In the genomic region with DNA sequence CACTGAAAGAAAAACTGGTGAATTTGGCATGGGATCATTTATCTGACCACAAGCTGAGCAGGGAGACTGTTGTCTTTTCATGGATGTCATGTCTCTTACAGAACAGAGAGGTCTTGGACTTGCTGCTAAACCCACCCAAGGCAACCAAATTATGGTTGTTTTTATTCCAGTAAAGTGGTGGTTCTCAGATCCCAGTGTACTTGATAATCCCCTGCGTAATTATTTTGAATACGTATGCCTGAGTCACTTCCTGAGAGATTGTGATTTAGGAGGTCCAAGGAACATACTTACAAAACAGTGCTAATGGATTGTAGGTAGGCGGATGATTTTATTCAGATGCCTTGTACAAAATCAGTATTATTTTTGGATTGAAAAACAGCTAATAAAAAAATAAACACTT, we compare ENCODE assay signal across 30 cellular contexts.
DNase-seq lines count a peak whose midpoint lies in the region; ATAC-seq and TF ChIP-seq lines count a peak whose summit lies in the region.
"Had no signal": no experiment of that assay in that cellular context is flagged by ENCODE, and none has a peak within 500 bp of the region (broad histone marks: within the 10 kb centered on the region; RNA-seq: fewer than 3 reads in every experiment).

No MANE protein-coding gene starts in this region.

- DNase-seq in left ventricle myocardium inferior (no peak), right atrium auricular region (ENCODE audit: low spot score) (no peak), M059J (ENCODE audit: low read depth) (peak; percentile 71), dermis blood vessel endothelial cell (peak; percentile 29), retinal pigment epithelial cell (ENCODE audit: low read depth) (peak; percentile 32), NK-92 (lab: John Stamatoyannopoulos, UW; ENCODE audit: unreplicated experiment) (no peak)
- DNase-seq in activated CD4-positive, alpha-beta T cell treated with anti-CD3 and anti-CD28 coated beads, Interleukin-2, amount 10 ng/mL, durations not matched to agents 24 days and 14 days = no peak
- DNase-seq: activated CD4-positive, alpha-beta memory T cell treated with anti-CD3 and anti-CD28 coated beads, Interleukin-2, amount 10 ng/mL, durations not matched to agents 7 days and 5 days; activated CD4-positive, CD25-positive, alpha-beta regulatory T cell treated with anti-CD3 and anti-CD28 coated beads, Interleukin-2, amount 50 U/mL, for 72 hours; activated CD8-positive, alpha-beta memory T cell treated with anti-CD3 and anti-CD28 coated beads, Interleukin-2, amount 50 U/mL, for 4 hours; activated naive CD4-positive, alpha-beta T cell treated with anti-CD3 and anti-CD28 coated beads for 36 hours; COR-L47; effector memory CD4-positive, alpha-beta T cell; heart right ventricle; HFFc6; KBM-7; kidney glomerular epithelial cell; MM.1S; NCI-H2081; NCI-H2227 treated with DMSO at 0.1 percent for 48 hours; NCI-H69; nephron progenitor cell; SHP77; transverse colon had no signal

- H3K36me3 Mint-ChIP-seq in activated CD4-positive, alpha-beta T cell treated with anti-CD3 and anti-CD28 coated beads, Interleukin-2, amount 10 ng/mL, durations not matched to agents 24 days and 14 days (ENCODE audit: low read depth) = no peaks in the 10 kb centered on the region
- H3K36me3 Mint-ChIP-seq: stimulated activated memory B cell treated with anti-CD40 and anti-IgM and Interleukin-4, amounts not matched to agents 10 μg/mL and 1 μg/mL and 100 μg/mL, for 72 hours had no signal

- H3K27me3 ChIP-seq in left ventricle myocardium inferior (ENCODE audit: low read depth) (no peaks in the 10 kb centered on the region), right atrium auricular region (no peaks in the 10 kb centered on the region)
- H3K27me3 ChIP-seq: breast epithelium, foreskin keratinocyte, heart right ventricle, transverse colon had no signal

- H3K4me1 ChIP-seq in left ventricle myocardium inferior (no peaks in the 10 kb centered on the region), right atrium auricular region (no peaks in the 10 kb centered on the region)
- H3K4me1 ChIP-seq: breast epithelium, foreskin keratinocyte, heart right ventricle, transverse colon had no signal

- TF ChIP-seq CTCF in left ventricle myocardium inferior (IDR thresholded peaks at IDR 0.05; ENCODE audit: borderline replicate concordance) (no peak), right atrium auricular region (IDR thresholded peaks at IDR 0.05) (no peak), retinal pigment epithelial cell (conservative IDR thresholded peaks at IDR 0.05; ENCODE audit: low read depth, low read length) (no peak)

- intact Hi-C loops in left ventricle myocardium inferior (cut with micrococcal nuclease) = no loop called here
- intact Hi-C loops in activated CD4-positive, alpha-beta T cell treated with anti-CD3 and anti-CD28 coated beads, Interleukin-2, amount 10 ng/mL, durations not matched to agents 24 days and 14 days (cut with micrococcal nuclease) = no loop called here

- no peak for ATAC-seq in GM19324 (IDR thresholded peaks at IDR 0.05; ENCODE audit: low FRiP score, unreplicated experiment)
- ATAC-seq: foreskin keratinocyte; stimulated activated memory B cell treated with anti-CD40 and anti-IgM and Interleukin-4, amounts not matched to agents 10 μg/mL and 1 μg/mL and 100 μg/mL, for 72 hours had no signal

- no peaks in the 10 kb centered on the region for H3K9me3 Mint-ChIP-seq in activated CD4-positive, alpha-beta T cell treated with anti-CD3 and anti-CD28 coated beads, Interleukin-2, amount 10 ng/mL, durations not matched to agents 24 days and 14 days
- H3K9me3 Mint-ChIP-seq: activated CD4-positive, alpha-beta memory T cell treated with anti-CD3 and anti-CD28 coated beads, Interleukin-2, amount 10 ng/mL, durations not matched to agents 7 days and 5 days; HFFc6; stimulated activated memory B cell treated with anti-CD40 and anti-IgM and Interleukin-4, amounts not matched to agents 10 μg/mL and 1 μg/mL and 100 μg/mL, for 72 hours had no signal

- H3K27me3 Mint-ChIP-seq in activated CD4-positive, alpha-beta T cell treated with anti-CD3 and anti-CD28 coated beads, Interleukin-2, amount 10 ng/mL, durations not matched to agents 24 days and 14 days = no peaks in the 10 kb centered on the region
- H3K27me3 Mint-ChIP-seq: activated CD4-positive, alpha-beta memory T cell treated with anti-CD3 and anti-CD28 coated beads, Interleukin-2, amount 10 ng/mL, durations not matched to agents 7 days and 5 days; stimulated activated memory B cell treated with anti-CD40 and anti-IgM and Interleukin-4, amounts not matched to agents 10 μg/mL and 1 μg/mL and 100 μg/mL, for 72 hours had no signal

- H3K4me3 Mint-ChIP-seq in activated CD4-positive, alpha-beta T cell treated with anti-CD3 and anti-CD28 coated beads, Interleukin-2, amount 10 ng/mL, durations not matched to agents 24 days and 14 days = no peak overlapping the region
- H3K4me3 Mint-ChIP-seq: activated CD4-positive, alpha-beta memory T cell treated with anti-CD3 and anti-CD28 coated beads, Interleukin-2, amount 10 ng/mL, durations not matched to agents 7 days and 5 days; activated naive CD4-positive, alpha-beta T cell treated with anti-CD3 and anti-CD28 coated beads for 36 hours; activated T-helper 1 cell treated with anti-CD3 and anti-CD28 coated beads, Interleukin-12 subunit alpha, Interleukin-12 subunit beta, Interleukin-2, Interleukin-4 antibody, amounts not matched to agents 30 ng/mL and 10 ng/mL and 1 ng/mL, durations not matched to agents 14 hours and 24 hours and 36 hours; HFFc6; nephron progenitor cell; stimulated activated memory B cell treated with anti-CD40 and anti-IgM and Interleukin-4, amounts not matched to agents 10 μg/mL and 1 μg/mL and 100 μg/mL, for 72 hours had no signal

- H3K36me3 ChIP-seq in left ventricle myocardium inferior (no peaks in the 10 kb centered on the region), right atrium auricular region (no peaks in the 10 kb centered on the region)
- H3K36me3 ChIP-seq: breast epithelium, heart right ventricle, transverse colon had no signal

- H3K9me3 ChIP-seq in left ventricle myocardium inferior (replicated peaks) (no peaks in the 10 kb centered on the region), right atrium auricular region (no peaks in the 10 kb centered on the region)
- H3K9me3 ChIP-seq: breast epithelium, heart right ventricle, transverse colon had no signal

- no peak overlapping the region for H3K27ac Mint-ChIP-seq in activated CD4-positive, alpha-beta T cell treated with anti-CD3 and anti-CD28 coated beads, Interleukin-2, amount 10 ng/mL, durations not matched to agents 24 days and 14 days
- H3K27ac Mint-ChIP-seq: activated CD4-positive, alpha-beta memory T cell treated with anti-CD3 and anti-CD28 coated beads, Interleukin-2, amount 10 ng/mL, durations not matched to agents 7 days and 5 days; activated naive CD4-positive, alpha-beta T cell treated with anti-CD3 and anti-CD28 coated beads for 36 hours; activated T-helper 1 cell treated with anti-CD3 and anti-CD28 coated beads, Interleukin-12 subunit alpha, Interleukin-12 subunit beta, Interleukin-2, Interleukin-4 antibody, amounts not matched to agents 30 ng/mL and 10 ng/mL and 1 ng/mL, durations not matched to agents 14 hours and 24 hours and 36 hours; HFFc6; nephron progenitor cell; stimulated activated memory B cell treated with anti-CD40 and anti-IgM and Interleukin-4, amounts not matched to agents 10 μg/mL and 1 μg/mL and 100 μg/mL, for 72 hours had no signal

- no peak overlapping the region for H3K4me3 ChIP-seq in left ventricle myocardium inferior
- H3K4me3 ChIP-seq in right atrium auricular region = no peak overlapping the region
- H3K4me3 ChIP-seq in retinal pigment epithelial cell (ENCODE audit: low read length) = no peak overlapping the region
- H3K4me3 ChIP-seq: breast epithelium, heart right ventricle, skin epidermis, transverse colon had no signal

- H3K27ac ChIP-seq in left ventricle myocardium inferior (replicated peaks) = peak overlapping the region; percentile 33
- no peak overlapping the region for H3K27ac ChIP-seq in right atrium auricular region
- H3K27ac ChIP-seq: breast epithelium, foreskin keratinocyte, heart right ventricle, skin epidermis, transverse colon had no signal

- H3K4me1 Mint-ChIP-seq in activated CD4-positive, alpha-beta T cell treated with anti-CD3 and anti-CD28 coated beads, Interleukin-2, amount 10 ng/mL, durations not matched to agents 24 days and 14 days = no peaks in the 10 kb centered on the region
- H3K4me1 Mint-ChIP-seq: activated CD4-positive, alpha-beta memory T cell treated with anti-CD3 and anti-CD28 coated beads, Interleukin-2, amount 10 ng/mL, durations not matched to agents 7 days and 5 days; nephron progenitor cell; stimulated activated memory B cell treated with anti-CD40 and anti-IgM and Interleukin-4, amounts not matched to agents 10 μg/mL and 1 μg/mL and 100 μg/mL, for 72 hours had no signal

Comparison
In these comparisons a context has a peak if more than half of its experiments do, and no peak if none do; other contexts are left out.
1. DNase-seq: peak in M059J (single experiment), dermis blood vessel endothelial cell (single experiment) and retinal pigment epithelial cell (single experiment); none in left ventricle myocardium inferior (single experiment), right atrium auricular region (single experiment), NK-92 (single experiment) and activated CD4-positive, alpha-beta T cell treated with anti-CD3 and anti-CD28 coated beads, Interleukin-2, amount 10 ng/mL, durations not matched to agents 24 days and 14 days (single experiment).